Comparison of ENCODE assay signal across 7 cellular contexts in the genomic region with DNA sequence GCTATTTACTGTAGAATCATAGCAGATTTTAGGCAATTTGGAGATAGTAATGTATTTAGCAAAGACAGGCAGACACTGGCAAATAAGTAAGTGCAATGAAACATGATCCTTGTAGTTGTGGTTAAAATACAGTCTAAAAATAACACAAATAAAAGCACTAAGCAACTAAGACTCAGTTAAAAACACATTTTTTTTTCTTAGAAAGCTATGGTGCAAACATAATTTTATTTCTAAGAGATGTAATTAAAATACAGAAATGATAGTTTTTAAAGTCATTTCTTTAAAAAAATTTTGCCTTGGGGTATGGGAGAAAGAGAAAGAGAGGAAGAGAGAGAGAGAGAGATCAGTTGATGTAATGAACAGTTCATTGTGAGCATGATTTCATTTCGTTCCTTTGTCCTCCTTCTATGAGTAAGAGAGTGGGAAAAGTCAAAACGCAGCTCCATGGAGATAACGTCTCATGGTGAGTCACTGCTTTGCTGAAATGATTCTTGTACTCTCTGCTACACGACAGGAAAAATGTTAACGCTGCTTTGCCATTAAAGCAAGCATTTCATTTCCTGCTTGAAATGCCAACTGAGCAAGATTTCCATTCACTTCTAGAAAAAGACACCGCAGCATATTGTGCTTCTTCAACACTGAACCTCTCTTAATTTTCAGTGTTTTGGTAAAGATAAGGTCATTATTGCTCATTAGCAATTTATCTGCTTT.
DNase-seq lines count a peak whose midpoint lies in the region; ATAC-seq and TF ChIP-seq lines count a peak whose summit lies in the region.

No MANE protein-coding gene starts in this region.

- DNase-seq in GM04504 (ENCODE audit: low read depth) (peak; percentile 90), NCI-H345 treated with DMSO at 0.1 percent for 48 hours (lab: John Stamatoyannopoulos, UW; ENCODE audit: unreplicated experiment) (peak; percentile 54), glomerular visceral epithelial cell (ENCODE audit: extremely low spot score) (peak; percentile 92), progenitor cell of endocrine pancreas (ENCODE audit: low spot score, unreplicated experiment) (no peak), iPS-NIHi7 (ENCODE audit: extremely low spot score) (no peak)
- DNase-seq in activated naive CD4-positive, alpha-beta T cell treated with anti-CD3 and anti-CD28 coated beads for 36 hours: peak; percentile 76

- H3K4me3 Mint-ChIP-seq in activated naive CD4-positive, alpha-beta T cell treated with anti-CD3 and anti-CD28 coated beads for 36 hours: peak overlapping the region; percentile 17
- no peak overlapping the region for H3K4me3 Mint-ChIP-seq in progenitor cell of endocrine pancreas (ENCODE audit: low read depth)

- TF ChIP-seq CTCF in progenitor cell of endocrine pancreas (IDR thresholded peaks at IDR 0.05; ENCODE audit: unreplicated experiment): no peak

- no peaks in the 10 kb centered on the region for H3K27me3 Mint-ChIP-seq in activated naive CD4-positive, alpha-beta T cell treated with anti-CD3 and anti-CD28 coated beads for 36 hours (ENCODE audit: low read depth)
- no peaks in the 10 kb centered on the region for H3K27me3 Mint-ChIP-seq in progenitor cell of endocrine pancreas

- peak overlapping the region; percentile 98 for H3K27ac Mint-ChIP-seq in activated naive CD4-positive, alpha-beta T cell treated with anti-CD3 and anti-CD28 coated beads for 36 hours
- peak overlapping the region; percentile 85 for H3K27ac Mint-ChIP-seq in progenitor cell of endocrine pancreas

- CTCF ChIA-PET in activated naive CD4-positive, alpha-beta T cell treated with anti-CD3 and anti-CD28 coated beads for 36 hours (lab: Charles Lee): interaction anchor here (0.6 to 1.2 kb wide), 3 partner anchors 28 to 60 kb away, joined by 3 to 5 read pairs (median 4); no protein-coding TSS in a partner anchor

- ATAC-seq in HG02885 (IDR thresholded peaks at IDR 0.05; ENCODE audit: poor library complexity, unreplicated experiment): peak; percentile 59

- peaks cover 78% of the 10 kb centered on the region for H3K4me1 Mint-ChIP-seq in activated naive CD4-positive, alpha-beta T cell treated with anti-CD3 and anti-CD28 coated beads for 36 hours (ENCODE audit: low read depth)
- peaks cover 15% of the 10 kb centered on the region for H3K4me1 Mint-ChIP-seq in progenitor cell of endocrine pancreas (ENCODE audit: low read depth)

- H3K9me3 Mint-ChIP-seq in activated naive CD4-positive, alpha-beta T cell treated with anti-CD3 and anti-CD28 coated beads for 36 hours: peaks cover 7% of the 10 kb centered on the region
- H3K9me3 Mint-ChIP-seq in progenitor cell of endocrine pancreas (ENCODE audit: low read depth): no peaks in the 10 kb centered on the region

- peaks cover 38% of the 10 kb centered on the region for H3K36me3 Mint-ChIP-seq in activated naive CD4-positive, alpha-beta T cell treated with anti-CD3 and anti-CD28 coated beads for 36 hours (ENCODE audit: low read depth)
- H3K36me3 Mint-ChIP-seq in progenitor cell of endocrine pancreas (ENCODE audit: insufficient read depth): no peaks in the 10 kb centered on the region

- intact Hi-C loops in activated naive CD4-positive, alpha-beta T cell treated with anti-CD3 and anti-CD28 coated beads for 36 hours (cut with micrococcal nuclease): loop anchor here (1.0 to 10.0 kb wide), 12 partner anchors 26 to 1426 kb away; partner anchors contain the start of genes ANKRD44, COQ10B, GTF3C3 and HSPE1

Comparison
In these comparisons a context has a peak if more than half of its experiments do, and no peak if none do; other contexts are left out.
1. DNase-seq: peak in GM04504 (single experiment), NCI-H345 treated with DMSO at 0.1 percent for 48 hours (single experiment), activated naive CD4-positive, alpha-beta T cell treated with anti-CD3 and anti-CD28 coated beads for 36 hours (single experiment) and glomerular visceral epithelial cell (single experiment); none in progenitor cell of endocrine pancreas (single experiment) and iPS-NIHi7 (single experiment).